8 cellular contexts compared by ENCODE assay signal in the genomic region with DNA sequence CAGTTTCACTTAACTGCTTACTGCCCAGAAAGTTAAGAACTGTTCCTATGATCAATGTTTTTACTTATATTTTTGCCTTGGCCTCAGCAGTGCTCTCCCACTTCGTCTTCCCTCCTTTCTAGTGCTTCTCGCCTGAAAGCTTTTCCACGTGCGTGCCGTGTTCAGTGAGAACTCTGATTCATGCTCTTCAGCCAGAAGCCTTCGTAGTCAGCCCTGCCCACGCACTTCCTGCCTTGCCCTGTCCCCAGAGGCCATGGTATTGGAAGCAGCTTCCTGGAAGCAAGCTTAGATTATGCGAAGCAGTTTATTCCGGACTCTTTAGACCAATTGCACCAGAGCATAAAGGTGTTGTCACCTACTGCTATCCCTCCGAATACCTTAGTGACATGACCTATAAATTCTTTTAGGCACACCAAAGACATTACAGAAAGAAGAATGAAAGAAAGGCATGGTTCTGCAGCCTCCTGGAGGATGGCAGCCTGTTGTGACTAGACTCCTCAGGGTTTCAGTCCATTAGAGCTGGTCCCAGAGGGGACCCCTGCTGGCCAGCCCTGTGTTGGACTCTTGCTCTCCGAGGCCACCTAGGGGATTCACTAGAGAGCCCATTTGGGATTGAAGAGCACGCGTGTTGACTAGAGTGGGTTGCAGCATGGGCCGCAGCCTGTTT.
DNase-seq lines count a peak whose midpoint lies in the region; ATAC-seq and TF ChIP-seq lines count a peak whose summit lies in the region.

No MANE protein-coding gene starts in this region.

- peak overlapping the region; percentile 90 for H4K8ac ChIP-seq in mesenchymal stem cell (ENCODE audit: low read length)

- H3K4me3 Mint-ChIP-seq in Calu3 (ENCODE audit: low read depth, unreplicated experiment), result no peak overlapping the region

- no peak overlapping the region for H3K23ac ChIP-seq in mesenchymal stem cell (ENCODE audit: low read length in 2 of 2)

- BruUV-seq in Calu3 (replicated peaks; lab: Mats Ljungman, UMichigan), result no TSS peak

- H3K27me3 Mint-ChIP-seq in Calu3 (ENCODE audit: unreplicated experiment), result no peaks in the 10 kb centered on the region

- no peaks in the 10 kb centered on the region for H3K9me3 Mint-ChIP-seq in Calu3 (ENCODE audit: low read depth, unreplicated experiment)

- in situ Hi-C loops in KBM-7 (cut with MboI; ENCODE audit: low pct_unique_long_range_greater_than_20kb, low sequenced_read_pairs), result no loop called here

- CTCF ChIA-PET in Calu3 (lab: Charles Lee), result no interaction called here

- H3K4me1 Mint-ChIP-seq in Calu3 (ENCODE audit: low read depth, unreplicated experiment), result peaks cover 16% of the 10 kb centered on the region

- peak overlapping the region in 1 of 2 experiments; percentile 42 for H3K4me3 ChIP-seq in mesenchymal stem cell (ENCODE audit: insufficient read depth in 1 of 2, low read depth in 1 of 2, low read length in 2 of 2)

- H2BK15ac ChIP-seq in mesenchymal stem cell (ENCODE audit: low read depth, poor library complexity, severe bottlenecking), result no peak overlapping the region

- DNase-seq in Calu3 (peak; percentile 42), KBM-7 (peak; percentile 58), dedifferentiated amniotic fluid mesenchymal stem cell (ENCODE audit: extremely low spot score) (peak; percentile 86), mesenchymal stem cell (peak; percentile 91), NCI-H2171 treated with DMSO at 0.1 percent for 48 hours (lab: John Stamatoyannopoulos, UW) (no peak)
- DNase-seq in activated CD4-positive, alpha-beta T cell treated with anti-CD3 and anti-CD28 coated beads for 1 hour, result peak; percentile 52
- DNase-seq in stimulated activated CD8-positive, alpha-beta memory T cell treated with anti-CD3 and anti-CD28 coated beads, Interleukin-7, amount 100 ng/mL, for 24 hours (ENCODE audit: low read depth), result peak; percentile 48

- H3K9ac ChIP-seq in mesenchymal stem cell (ENCODE audit: low read length), result peak overlapping the region; percentile 76

- H3K27ac Mint-ChIP-seq in Calu3 (ENCODE audit: unreplicated experiment), result peak overlapping the region; percentile 0

- no peak overlapping the region for H3K4me2 ChIP-seq in mesenchymal stem cell (ENCODE audit: low read length, poor library complexity, severe bottlenecking)

- peak; percentile 58 for TF ChIP-seq CTCF in Calu3 (IDR thresholded peaks at IDR 0.05; ENCODE audit: unreplicated experiment)

- H3K27ac ChIP-seq in mesenchymal stem cell (ENCODE audit: low read length, poor library complexity, severe bottlenecking), result no peak overlapping the region

- H2BK12ac ChIP-seq in mesenchymal stem cell (ENCODE audit: low read length in 2 of 2), result peak overlapping the region; percentile 82 to 95

- no peak overlapping the region for H2AFZ ChIP-seq in mesenchymal stem cell (ENCODE audit: low read depth, low read length)

- peaks cover 3 to 5% of the 10 kb centered on the region in 2 experiments for H3K36me3 ChIP-seq in mesenchymal stem cell (ENCODE audit: control insufficient read depth in 1 of 2, insufficient read depth in 2 of 2, low read depth in 1 of 2, low read length in 2 of 2)

- WGBS in mesenchymal stem cell, result 43% methylated on average over 13 of the region's 14 CpGs

- peak overlapping the region in 1 of 2 experiments; percentile 87 for H3K4ac ChIP-seq in mesenchymal stem cell (ENCODE audit: low read depth in 1 of 2, low read length in 2 of 2)

- H3K9me3 ChIP-seq in mesenchymal stem cell (ENCODE audit: control insufficient read depth, low read length), result peaks cover under 1% of the 10 kb centered on the region

- H2BK120ac ChIP-seq in mesenchymal stem cell (ENCODE audit: low read depth, low read length), result peak overlapping the region; percentile 83

- no peak for ATAC-seq in GM21360 (IDR thresholded peaks at IDR 0.05; ENCODE audit: unreplicated experiment)

- no peak overlapping the region for H2AK5ac ChIP-seq in mesenchymal stem cell (ENCODE audit: low read length, severe bottlenecking)

- H2BK5ac ChIP-seq in mesenchymal stem cell (ENCODE audit: low read depth, low read length, poor library complexity, severe bottlenecking), result no peak overlapping the region

- peaks cover 22% of the 10 kb centered on the region for H3K4me1 ChIP-seq in mesenchymal stem cell (ENCODE audit: control insufficient read depth, insufficient read depth, low read depth, low read length)

- H3K18ac ChIP-seq in mesenchymal stem cell (ENCODE audit: low read depth in 1 of 2, low read length in 2 of 2), result peak overlapping the region; percentile 67 to 90

- no peak overlapping the region for H3K14ac ChIP-seq in mesenchymal stem cell (ENCODE audit: low read length in 2 of 2)

- H3K36me3 Mint-ChIP-seq in Calu3 (ENCODE audit: insufficient read depth, unreplicated experiment), result peaks cover 10% of the 10 kb centered on the region

- H3K79me1 ChIP-seq in mesenchymal stem cell (replicated peaks; ENCODE audit: low read length, poor library complexity, severe bottlenecking), result peaks cover 49% of the 10 kb centered on the region

- H4K91ac ChIP-seq in mesenchymal stem cell (ENCODE audit: low read length), result peak overlapping the region; percentile 92

- no peaks in the 10 kb centered on the region for H3K27me3 ChIP-seq in mesenchymal stem cell (ENCODE audit: control insufficient read depth in 1 of 2, insufficient read depth in 1 of 2, low read length in 2 of 2)

- intact Hi-C loops in Calu3 (cut with micrococcal nuclease; ENCODE audit: unreplicated experiment), result no loop called here
